Comparison of ENCODE assay signal across 8 cellular contexts in the genomic region with DNA sequence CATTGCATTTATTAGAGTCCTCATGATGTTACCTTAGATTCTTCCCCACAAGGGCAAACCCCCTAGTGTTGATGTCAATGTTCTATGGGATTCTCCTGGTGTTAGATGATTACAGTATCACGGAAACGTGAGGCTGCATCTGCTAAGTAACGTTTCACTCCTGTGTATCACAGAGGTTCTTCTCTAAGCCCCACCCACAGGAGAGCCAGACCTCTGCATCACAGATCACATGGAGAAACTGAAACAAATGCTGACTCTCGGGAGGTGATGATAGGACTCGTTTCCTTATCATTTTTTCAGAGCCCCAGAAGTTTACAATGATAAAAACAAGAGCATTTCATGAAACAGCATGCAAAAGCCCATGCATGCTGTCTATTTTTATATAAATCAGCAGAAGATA.
DNase-seq lines count a peak whose midpoint lies in the region; ATAC-seq and TF ChIP-seq lines count a peak whose summit lies in the region.

No MANE protein-coding gene starts in this region.

- peaks cover 2% of the 10 kb centered on the region for H3K36me3 Mint-ChIP-seq in activated naive CD4-positive, alpha-beta T cell treated with anti-CD3 and anti-CD28 coated beads for 36 hours (ENCODE audit: low read depth)
- no peaks in the 10 kb centered on the region for H3K36me3 Mint-ChIP-seq in osteocyte (ENCODE audit: unreplicated experiment)

- no peak overlapping the region for H3K27ac Mint-ChIP-seq in activated naive CD4-positive, alpha-beta T cell treated with anti-CD3 and anti-CD28 coated beads for 36 hours
- no peak overlapping the region for H3K27ac Mint-ChIP-seq in osteocyte (ENCODE audit: unreplicated experiment)

- no peak for TF ChIP-seq CTCF in osteocyte (IDR thresholded peaks at IDR 0.05)

- ATAC-seq in HG03139 (IDR thresholded peaks at IDR 0.05; ENCODE audit: unreplicated experiment) = peak; percentile 77

- H3K4me3 Mint-ChIP-seq in activated naive CD4-positive, alpha-beta T cell treated with anti-CD3 and anti-CD28 coated beads for 36 hours = peak overlapping the region; percentile 11
- H3K4me3 Mint-ChIP-seq in osteocyte (ENCODE audit: unreplicated experiment) = no peak overlapping the region

- DNase-seq in activated naive CD4-positive, alpha-beta T cell treated with anti-CD3 and anti-CD28 coated beads for 36 hours = peak; percentile 59
- no peak for DNase-seq in activated naive CD4-positive, alpha-beta T cell treated with anti-CD3 and anti-CD28 coated beads, Interleukin-2, amount 50 U/mL, for 16 hours
- peak; percentile 15 for DNase-seq in activated CD4-positive, alpha-beta T cell treated with anti-CD3 and anti-CD28 coated beads, Interleukin-2, amount 50 U/mL, for 1 hour
- peak; percentile 30 for DNase-seq in osteocyte (ENCODE audit: extremely low spot score, unreplicated experiment)
- no peak for DNase-seq in ACHN
- DNase-seq in T1000 (lab: John Stamatoyannopoulos, UW) = no peak
- DNase-seq in COLO829 (ENCODE audit: low spot score) = no peak

- in situ Hi-C loops in ACHN (cut with HindIII; ENCODE audit: low pct_ligation_motif_present, low pct_unique_long_range_greater_than_20kb, low sequenced_read_pairs) = no loop called here

- H3K4me1 Mint-ChIP-seq in activated naive CD4-positive, alpha-beta T cell treated with anti-CD3 and anti-CD28 coated beads for 36 hours (ENCODE audit: low read depth) = peaks cover 31% of the 10 kb centered on the region
- H3K4me1 Mint-ChIP-seq in osteocyte (ENCODE audit: unreplicated experiment) = no peaks in the 10 kb centered on the region

- CTCF ChIA-PET in activated naive CD4-positive, alpha-beta T cell treated with anti-CD3 and anti-CD28 coated beads for 36 hours (lab: Charles Lee) = no interaction called here

- intact Hi-C loops in activated naive CD4-positive, alpha-beta T cell treated with anti-CD3 and anti-CD28 coated beads for 36 hours (cut with micrococcal nuclease) = loop anchor here (2.0 to 5.0 kb wide), 3 partner anchors 61 to 1041 kb away; a partner anchor contains a TSS

- peaks cover 15% of the 10 kb centered on the region for H3K9me3 Mint-ChIP-seq in activated naive CD4-positive, alpha-beta T cell treated with anti-CD3 and anti-CD28 coated beads for 36 hours
- peaks cover 4% of the 10 kb centered on the region for H3K9me3 Mint-ChIP-seq in osteocyte (ENCODE audit: unreplicated experiment)

- H3K27me3 Mint-ChIP-seq in activated naive CD4-positive, alpha-beta T cell treated with anti-CD3 and anti-CD28 coated beads for 36 hours (ENCODE audit: low read depth) = peaks cover 22% of the 10 kb centered on the region
- H3K27me3 Mint-ChIP-seq in osteocyte (ENCODE audit: unreplicated experiment) = peaks cover 20% of the 10 kb centered on the region

Comparison
In these comparisons a context has a peak if more than half of its experiments do, and no peak if none do; other contexts are left out.
1. DNase-seq: peak in activated naive CD4-positive, alpha-beta T cell treated with anti-CD3 and anti-CD28 coated beads for 36 hours (single experiment), activated CD4-positive, alpha-beta T cell treated with anti-CD3 and anti-CD28 coated beads, Interleukin-2, amount 50 U/mL, for 1 hour (single experiment) and osteocyte (single experiment); none in activated naive CD4-positive, alpha-beta T cell treated with anti-CD3 and anti-CD28 coated beads, Interleukin-2, amount 50 U/mL, for 16 hours (single experiment), ACHN (single experiment), T1000 (single experiment) and COLO829 (single experiment).